ENCODE assay signal across 9 cellular contexts in the genomic region with DNA sequence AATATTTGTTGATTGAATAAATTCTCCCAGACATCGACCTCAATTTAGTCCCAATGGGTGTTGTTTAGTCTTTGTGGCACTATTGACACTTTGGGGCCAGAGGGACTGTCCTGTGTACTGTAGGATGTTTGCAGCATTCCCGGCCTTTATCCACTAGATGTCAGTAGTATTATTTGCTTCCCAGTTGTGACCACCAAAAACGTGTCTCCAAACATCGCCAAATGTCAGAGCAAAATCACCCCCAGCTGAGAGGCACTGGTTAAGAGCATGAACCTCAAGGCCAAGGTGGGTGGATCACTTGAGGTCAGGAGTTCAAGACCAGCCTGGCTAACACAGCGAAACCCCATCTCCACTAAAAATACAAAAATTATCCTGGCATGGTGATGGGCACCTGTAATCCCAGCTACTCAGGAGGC. TPM values are rescaled to one million over a fixed set of nuclear protein-coding genes. Genes with fewer than 3 reads are reported as not detected.
DNase-seq lines count a peak whose midpoint lies in the region; ATAC-seq and TF ChIP-seq lines count a peak whose summit lies in the region.
"Had no signal": no experiment of that assay in that cellular context is flagged by ENCODE, and none has a peak within 500 bp of the region (broad histone marks: within the 10 kb centered on the region; RNA-seq: fewer than 3 reads in every experiment).

No MANE protein-coding gene starts in this region.

- H3K9me3 ChIP-seq in liver (ENCODE audit: control insufficient read depth in 4 of 4, low read length in 3 of 4) = no peaks in the 10 kb centered on the region

- ATAC-seq in WTC11 (peak; percentile 74), natural killer cell (no peak)

- peaks cover 10% of the 10 kb centered on the region for H3K4me1 Mint-ChIP-seq in WTC11
- no peaks in the 10 kb centered on the region for H3K4me1 Mint-ChIP-seq in natural killer cell
- no peaks in the 10 kb centered on the region for H3K4me1 Mint-ChIP-seq in activated CD4-positive, alpha-beta memory T cell treated with anti-CD3 and anti-CD28 coated beads for 36 hours (ENCODE audit: low read depth)
- H3K4me1 Mint-ChIP-seq: memory B cell had no signal

- TF ChIP-seq CTCF in LNCAP (IDR thresholded peaks at IDR 0.05) (peak; percentile 47), WTC11 (IDR thresholded peaks at IDR 0.05) (no peak), liver (IDR thresholded peaks at IDR 0.05; ENCODE audit: low read depth, low read length, missing input control) (peak; percentile 50), natural killer cell (IDR thresholded peaks at IDR 0.05) (no peak)

- no peaks in the 10 kb centered on the region for H3K36me3 ChIP-seq in liver (ENCODE audit: control insufficient read depth in 4 of 4, insufficient read depth in 3 of 4, low read depth in 1 of 4, low read length in 3 of 4)

- TF ChIP-seq RAD21 in liver (IDR thresholded peaks at IDR 0.05) = peak; percentile 72 to 76

- no peak overlapping the region for H3K4me3 Mint-ChIP-seq in WTC11
- H3K4me3 Mint-ChIP-seq in natural killer cell = no peak overlapping the region
- H3K4me3 Mint-ChIP-seq in activated CD4-positive, alpha-beta memory T cell treated with anti-CD3 and anti-CD28 coated beads for 36 hours = no peak overlapping the region
- H3K4me3 Mint-ChIP-seq: memory B cell had no signal

- H3K27me3 Mint-ChIP-seq in WTC11 (ENCODE audit: low read depth) (peaks cover 9% of the 10 kb centered on the region), natural killer cell (ENCODE audit: low read depth in 2 of 2) (no peaks in the 10 kb centered on the region)
- no peaks in the 10 kb centered on the region for H3K27me3 Mint-ChIP-seq in activated CD4-positive, alpha-beta memory T cell treated with anti-CD3 and anti-CD28 coated beads for 36 hours

- WGBS in liver = 16% methylated on average over 5 of the region's 5 CpGs

- no peak overlapping the region for H3K27ac ChIP-seq in liver (ENCODE audit: low read depth in 1 of 2, low read length in 2 of 2)

- no peak overlapping the region for H3K4me3 ChIP-seq in liver (ENCODE audit: low read depth in 1 of 3, low read length in 3 of 3)

- CTCF ChIA-PET in WTC11 (lab: Charles Lee) = interaction anchor here (0.6 to 5.7 kb wide), 49 partner anchors 10 to 328 kb away, joined by 3 to 79 read pairs (median 6); a partner anchor contains a TSS
- CTCF ChIA-PET in activated CD4-positive, alpha-beta memory T cell treated with anti-CD3 and anti-CD28 coated beads for 36 hours (lab: Charles Lee) = interaction anchor here (1.0 to 2.6 kb wide), 2 partner anchors 16 to 215 kb away, joined by 4 to 10 read pairs; no protein-coding TSS in a partner anchor

- POLR2A ChIA-PET in WTC11 (lab: Charles Lee) = interaction anchor here (1.1 kb wide), 1 partner anchor 217 kb away, joined by 8 read pairs; no protein-coding TSS in a partner anchor
- POLR2A ChIA-PET in activated CD4-positive, alpha-beta memory T cell treated with anti-CD3 and anti-CD28 coated beads for 36 hours (lab: Charles Lee) = no interaction called here

- intact Hi-C loops in natural killer cell (cut with micrococcal nuclease) = no loop called here
- intact Hi-C loops in activated CD4-positive, alpha-beta memory T cell treated with anti-CD3 and anti-CD28 coated beads for 36 hours (cut with micrococcal nuclease) = no loop called here

- H3K9ac ChIP-seq in liver (ENCODE audit: low read depth in 1 of 2, low read length in 2 of 2) = no peak overlapping the region

- peak; percentile 43 for DNase-seq in Caki2 (ENCODE audit: low read depth)
- peak; percentile 40 for DNase-seq in WTC11 (ENCODE audit: low spot score)
- DNase-seq in NCI-H2029 treated with DMSO at 0.1 percent for 48 hours (lab: John Stamatoyannopoulos, UW) = no peak
- DNase-seq in natural killer cell = no peak
- DNase-seq in NCI-H510A (lab: John Stamatoyannopoulos, UW) = no peak
- DNase-seq in activated CD4-positive, alpha-beta memory T cell treated with anti-CD3 and anti-CD28 coated beads for 36 hours = no peak

- H3K27ac Mint-ChIP-seq in WTC11 (no peak overlapping the region), natural killer cell (no peak overlapping the region)
- no peak overlapping the region for H3K27ac Mint-ChIP-seq in activated CD4-positive, alpha-beta memory T cell treated with anti-CD3 and anti-CD28 coated beads for 36 hours
- H3K27ac Mint-ChIP-seq: memory B cell had no signal

- H3K4me1 ChIP-seq in liver (ENCODE audit: control insufficient read depth in 4 of 4, insufficient read depth in 4 of 4, low read length in 3 of 4) = no peaks in the 10 kb centered on the region

- H3K9me3 Mint-ChIP-seq in WTC11 (no peaks in the 10 kb centered on the region), natural killer cell (no peaks in the 10 kb centered on the region)
- H3K9me3 Mint-ChIP-seq in activated CD4-positive, alpha-beta memory T cell treated with anti-CD3 and anti-CD28 coated beads for 36 hours = no peaks in the 10 kb centered on the region

- in situ Hi-C loops in Caki2 (cut with HindIII; ENCODE audit: low pct_unique_long_range_greater_than_20kb, low sequenced_read_pairs) = no loop called here

- peaks cover 31% of the 10 kb centered on the region for H3K36me3 Mint-ChIP-seq in WTC11
- H3K36me3 Mint-ChIP-seq in natural killer cell = no peaks in the 10 kb centered on the region
- no peaks in the 10 kb centered on the region for H3K36me3 Mint-ChIP-seq in activated CD4-positive, alpha-beta memory T cell treated with anti-CD3 and anti-CD28 coated beads for 36 hours
- H3K36me3 Mint-ChIP-seq: memory B cell had no signal

- no peaks in the 10 kb centered on the region for H3K27me3 ChIP-seq in liver (ENCODE audit: control insufficient read depth in 4 of 4, insufficient read depth in 4 of 4, low read length in 3 of 4)

TF ChIP-seq in WTC11, 78 proteins besides CTCF, POLR2A, EP300 and RAD21 (continues in another document):
- TF ChIP-seq, protein P1, sequence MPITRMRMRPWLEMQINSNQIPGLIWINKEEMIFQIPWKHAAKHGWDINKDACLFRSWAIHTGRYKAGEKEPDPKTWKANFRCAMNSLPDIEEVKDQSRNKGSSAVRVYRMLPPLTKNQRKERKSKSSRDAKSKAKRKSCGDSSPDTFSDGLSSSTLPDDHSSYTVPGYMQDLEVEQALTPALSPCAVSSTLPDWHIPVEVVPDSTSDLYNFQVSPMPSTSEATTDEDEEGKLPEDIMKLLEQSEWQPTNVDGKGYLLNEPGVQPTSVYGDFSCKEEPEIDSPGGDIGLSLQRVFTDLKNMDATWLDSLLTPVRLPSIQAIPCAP (CRISPR knock-in tag; IDR thresholded peaks at IDR 0.05) = no peak
- TF ChIP-seq CBFB (CRISPR knock-in tag; IDR thresholded peaks at IDR 0.05; ENCODE audit: low read depth) = 0 out of 2 replicates have a peak, but pooled peaks have one; percentile 42
- TF ChIP-seq FOXK1 (CRISPR knock-in tag; IDR thresholded peaks at IDR 0.05) = no peak

TF ChIP-seq in liver, 16 proteins besides CTCF, POLR2A, EP300 and RAD21 (continues in another document):
- TF ChIP-seq, protein P2, sequence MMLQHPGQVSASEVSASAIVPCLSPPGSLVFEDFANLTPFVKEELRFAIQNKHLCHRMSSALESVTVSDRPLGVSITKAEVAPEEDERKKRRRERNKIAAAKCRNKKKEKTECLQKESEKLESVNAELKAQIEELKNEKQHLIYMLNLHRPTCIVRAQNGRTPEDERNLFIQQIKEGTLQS (IDR thresholded peaks at IDR 0.05) = no peak
- TF ChIP-seq FOXA1 (IDR thresholded peaks at IDR 0.05) (no peak), JUND (IDR thresholded peaks at IDR 0.05) (no peak), GABPA (IDR thresholded peaks at IDR 0.05 in 1 of 2, conservative IDR thresholded peaks at IDR 0.05 in 1 of 2) (no peak), RXRA (IDR thresholded peaks at IDR 0.05) (no peak), NR2F2 (IDR thresholded peaks at IDR 0.05) (no peak), EGR1 (IDR thresholded peaks at IDR 0.05; ENCODE audit: low read depth in 2 of 2) (no peak)
- TF ChIP-seq, protein P3, sequence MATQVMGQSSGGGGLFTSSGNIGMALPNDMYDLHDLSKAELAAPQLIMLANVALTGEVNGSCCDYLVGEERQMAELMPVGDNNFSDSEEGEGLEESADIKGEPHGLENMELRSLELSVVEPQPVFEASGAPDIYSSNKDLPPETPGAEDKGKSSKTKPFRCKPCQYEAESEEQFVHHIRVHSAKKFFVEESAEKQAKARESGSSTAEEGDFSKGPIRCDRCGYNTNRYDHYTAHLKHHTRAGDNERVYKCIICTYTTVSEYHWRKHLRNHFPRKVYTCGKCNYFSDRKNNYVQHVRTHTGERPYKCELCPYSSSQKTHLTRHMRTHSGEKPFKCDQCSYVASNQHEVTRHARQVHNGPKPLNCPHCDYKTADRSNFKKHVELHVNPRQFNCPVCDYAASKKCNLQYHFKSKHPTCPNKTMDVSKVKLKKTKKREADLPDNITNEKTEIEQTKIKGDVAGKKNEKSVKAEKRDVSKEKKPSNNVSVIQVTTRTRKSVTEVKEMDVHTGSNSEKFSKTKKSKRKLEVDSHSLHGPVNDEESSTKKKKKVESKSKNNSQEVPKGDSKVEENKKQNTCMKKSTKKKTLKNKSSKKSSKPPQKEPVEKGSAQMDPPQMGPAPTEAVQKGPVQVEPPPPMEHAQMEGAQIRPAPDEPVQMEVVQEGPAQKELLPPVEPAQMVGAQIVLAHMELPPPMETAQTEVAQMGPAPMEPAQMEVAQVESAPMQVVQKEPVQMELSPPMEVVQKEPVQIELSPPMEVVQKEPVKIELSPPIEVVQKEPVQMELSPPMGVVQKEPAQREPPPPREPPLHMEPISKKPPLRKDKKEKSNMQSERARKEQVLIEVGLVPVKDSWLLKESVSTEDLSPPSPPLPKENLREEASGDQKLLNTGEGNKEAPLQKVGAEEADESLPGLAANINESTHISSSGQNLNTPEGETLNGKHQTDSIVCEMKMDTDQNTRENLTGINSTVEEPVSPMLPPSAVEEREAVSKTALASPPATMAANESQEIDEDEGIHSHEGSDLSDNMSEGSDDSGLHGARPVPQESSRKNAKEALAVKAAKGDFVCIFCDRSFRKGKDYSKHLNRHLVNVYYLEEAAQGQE (IDR thresholded peaks at IDR 0.05) = no peak

RNA-seq across cellular contexts. Expression of a gene that starts 15.4 kb away (rescaled TPM):
- total RNA-seq in Caki2 (2014; rRNA removed; shearing (Covaris generic); ENCODE audit: low replicate concordance) = not detected in 2 replicates
- 4.7 to 5.6 TPM (median 4.9 TPM) in 3 replicates for total RNA-seq in WTC11 (2021)
- 1 to 10 TPM in 1 of 2 donors, under 1 TPM in 1; 0.98 to 1.8 TPM for total RNA-seq in liver
- polyA plus RNA-seq in liver = under 1 TPM; 0.10 to 0.18 TPM
- 10 to 100 TPM in 1 of 3 donors, under 1 TPM in 2; 0.35 to 13.6 (median 0.84) TPM for total RNA-seq in natural killer cell
- total RNA-seq in activated CD4-positive, alpha-beta memory T cell treated with anti-CD3 and anti-CD28 coated beads for 36 hours = not detected

RNA-seq across cellular contexts. Expression of a gene that starts 59.0 kb away (rescaled TPM):
- 17.3 and 19.2 TPM in 2 replicates for total RNA-seq in Caki2 (2014; rRNA removed; shearing (Covaris generic); ENCODE audit: low replicate concordance)
- total RNA-seq in WTC11 (2021) (78.6 to 86.4 TPM (median 79.7 TPM) in 3 replicates), liver (1 to 10 TPM; 2.6 to 4.4 TPM), natural killer cell (100 to 1,000 TPM; 219 to 658 (median 296) TPM)
- 10 to 100 TPM in 1 of 2 donors, 1 to 10 TPM in 1; 8.8 to 28.0 TPM for polyA plus RNA-seq in liver
- 10 to 100 TPM; 40.3 to 45.5 TPM for total RNA-seq in activated CD4-positive, alpha-beta memory T cell treated with anti-CD3 and anti-CD28 coated beads for 36 hours

Comparison
In these comparisons a context has a peak if more than half of its experiments do, and no peak if none do; other contexts are left out.
1. DNase-seq: peak in Caki2 (single experiment) and WTC11 (single experiment); none in NCI-H2029 treated with DMSO at 0.1 percent for 48 hours (single experiment), natural killer cell (single experiment), NCI-H510A (single experiment) and activated CD4-positive, alpha-beta memory T cell treated with anti-CD3 and anti-CD28 coated beads for 36 hours (single experiment).
2. CTCF ChIP-seq: peak in LNCAP (single experiment) and liver (single experiment); none in WTC11 (single experiment) and natural killer cell (single experiment).